ENCODE assay signal across 11 cellular contexts in the genomic region with DNA sequence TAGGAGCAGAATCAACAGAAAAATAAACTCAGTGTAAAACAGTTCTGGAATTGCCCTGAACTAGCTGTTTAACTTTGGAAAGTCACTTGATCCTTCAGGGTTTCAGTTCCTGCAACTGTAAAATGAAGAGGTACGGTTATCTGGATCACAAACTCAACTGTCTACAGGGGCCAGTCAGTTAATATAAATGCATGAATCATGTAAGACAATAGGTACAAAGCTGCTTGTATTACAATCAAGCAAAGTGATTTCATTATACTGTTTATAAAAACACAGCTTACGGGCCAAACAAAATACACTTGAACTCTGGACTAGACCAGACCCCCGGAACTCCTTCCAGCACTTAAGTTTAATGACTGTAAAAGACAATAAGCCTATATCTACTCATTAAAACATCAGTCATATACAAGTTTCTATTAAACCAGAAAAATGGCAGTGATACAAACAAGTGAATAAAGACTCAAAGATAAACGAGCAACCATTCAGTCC.
DNase-seq lines count a peak whose midpoint lies in the region; ATAC-seq, FAIRE-seq and TF ChIP-seq lines count a peak whose summit lies in the region.
"Had no signal": no experiment of that assay in that cellular context is flagged by ENCODE, and none has a peak within 500 bp of the region (broad histone marks: within the 10 kb centered on the region; RNA-seq: fewer than 3 reads in every experiment).

No MANE protein-coding gene starts in this region.

- peaks cover 15% of the 10 kb centered on the region for H3K79me2 ChIP-seq in HepG2 (ENCODE audit: insufficient read depth, low read length)

- H3K4me1 ChIP-seq in mesenchymal stem cell (ENCODE audit: control insufficient read depth, insufficient read depth, low read depth, low read length) (peaks cover 7% of the 10 kb centered on the region), HepG2 (ENCODE audit: insufficient read depth, low read length) (peaks cover 66% of the 10 kb centered on the region)

- peak overlapping the region; percentile 67 for H2AK5ac ChIP-seq in mesenchymal stem cell (ENCODE audit: low read length, severe bottlenecking)

- DNase-seq in A172 (ENCODE audit: low spot score) (peak; percentile 41), M059J (ENCODE audit: low read depth) (peak; percentile 76), chondrocyte (ENCODE audit: low spot score) (no peak), mesenchymal stem cell (peak; percentile 45), HepG2 (ENCODE audit: low spot score) (no peak), SIG-M5 (lab: John Stamatoyannopoulos, UW) (no peak)
- DNase-seq in activated CD8-positive, alpha-beta T cell treated with anti-CD3 and anti-CD28 coated beads, Interleukin-2, amount 10 ng/mL, durations not matched to agents 7 days and 5 days, result no peak
- DNase-seq: activated CD4-positive, alpha-beta T cell treated with anti-CD3 and anti-CD28 coated beads for 4 hours had no signal

- CTCF ChIA-PET in HepG2 (lab: Yijun Ruan, JAX; ENCODE audit: low intra/inter-chr PET ratio, low total read pairs), result no interaction called here
- CTCF ChIA-PET in activated CD8-positive, alpha-beta T cell treated with anti-CD3 and anti-CD28 coated beads, Interleukin-2, amount 10 ng/mL, durations not matched to agents 7 days and 5 days (lab: Charles Lee), result interaction anchor here (1.1 to 1.4 kb wide), 2 partner anchors 12 to 17 kb away, joined by 3 read pairs; no protein-coding TSS in a partner anchor

- H4K20me1 ChIP-seq in HepG2 (ENCODE audit: insufficient read depth, low read length), result peaks cover 2% of the 10 kb centered on the region; the same call in 1 of the 2 replicates

- no peaks in the 10 kb centered on the region for H3K9me3 ChIP-seq in mesenchymal stem cell (ENCODE audit: control insufficient read depth, low read length)
- no peaks in the 10 kb centered on the region for H3K9me3 ChIP-seq in HepG2 (ENCODE audit: low read length)

- H2BK15ac ChIP-seq in mesenchymal stem cell (ENCODE audit: low read depth, poor library complexity, severe bottlenecking), result no peak overlapping the region

- 40% methylated on average over 4 of the region's 4 CpGs for WGBS in mesenchymal stem cell
- 91% methylated on average over 4 of the region's 4 CpGs for WGBS in HepG2 (ENCODE audit: low lambda C conversion rate)

- no peak overlapping the region for H4K91ac ChIP-seq in mesenchymal stem cell (ENCODE audit: low read length)

- no peak overlapping the region for H2BK120ac ChIP-seq in mesenchymal stem cell (ENCODE audit: low read depth, low read length)

- H3K4me2 ChIP-seq in mesenchymal stem cell (ENCODE audit: low read length, poor library complexity, severe bottlenecking) (no peak overlapping the region), HepG2 (ENCODE audit: low read depth, low read length) (no peak overlapping the region)

- H4K8ac ChIP-seq in mesenchymal stem cell (ENCODE audit: low read length), result no peak overlapping the region

- in situ Hi-C loops in HepG2 (cut with HindIII; ENCODE audit: extremely low pct_ligation_motif_present, low pct_unique_long_range_greater_than_20kb), result no loop called here

- H3K79me1 ChIP-seq in mesenchymal stem cell (replicated peaks; ENCODE audit: low read length, poor library complexity, severe bottlenecking), result peaks cover 9% of the 10 kb centered on the region

- H3K27me3 ChIP-seq in mesenchymal stem cell (ENCODE audit: control insufficient read depth in 1 of 2, insufficient read depth in 1 of 2, low read length in 2 of 2) (no peaks in the 10 kb centered on the region), HepG2 (ENCODE audit: control insufficient read depth in 1 of 2, insufficient read depth in 2 of 2, low read length in 2 of 2) (no peaks in the 10 kb centered on the region)

- TF ChIP-seq CTCF in chondrocyte (IDR thresholded peaks at IDR 0.05) (no peak), HepG2 (CRISPR knock-in tag; IDR thresholded peaks at IDR 0.05) (no peak)

- no peak overlapping the region for H3K18ac ChIP-seq in mesenchymal stem cell (ENCODE audit: low read depth in 1 of 2, low read length in 2 of 2)

- H3K4me3 Mint-ChIP-seq in chondrocyte (ENCODE audit: unreplicated experiment), result peak overlapping the region; percentile 20
- no peak overlapping the region for H3K4me3 Mint-ChIP-seq in activated CD8-positive, alpha-beta T cell treated with anti-CD3 and anti-CD28 coated beads, Interleukin-2, amount 10 ng/mL, durations not matched to agents 7 days and 5 days
- H3K4me3 Mint-ChIP-seq: activated naive CD4-positive, alpha-beta T cell treated with anti-CD3 and anti-CD28 coated beads, Interleukin-2, amount 50 U/mL, for 24 hours; natural killer cell treated with Interleukin-12 subunit alpha and Interleukin-12 subunit beta and Interleukin-15 and Interleukin-18, amount 100 ng/mL, for 72 hours had no signal

- no peak overlapping the region for H2BK5ac ChIP-seq in mesenchymal stem cell (ENCODE audit: low read depth, low read length, poor library complexity, severe bottlenecking)

- BruUV-seq in HepG2 (replicated peaks; lab: Mats Ljungman, UMichigan), result no TSS peak

- no peak overlapping the region for H3K14ac ChIP-seq in mesenchymal stem cell (ENCODE audit: low read length in 2 of 2)

- POLR2A ChIA-PET in HepG2 (lab: Yijun Ruan, JAX), result interaction anchor here (1.5 kb wide), 1 partner anchor 61 kb away, joined by 3 read pairs; no protein-coding TSS in a partner anchor
- POLR2A ChIA-PET in activated CD8-positive, alpha-beta T cell treated with anti-CD3 and anti-CD28 coated beads, Interleukin-2, amount 10 ng/mL, durations not matched to agents 7 days and 5 days (lab: Charles Lee), result no interaction called here

- H3K9me3 Mint-ChIP-seq in chondrocyte (ENCODE audit: low read depth), result no peaks in the 10 kb centered on the region
- no peaks in the 10 kb centered on the region for H3K9me3 Mint-ChIP-seq in activated CD8-positive, alpha-beta T cell treated with anti-CD3 and anti-CD28 coated beads, Interleukin-2, amount 10 ng/mL, durations not matched to agents 7 days and 5 days (ENCODE audit: insufficient read depth)
- H3K9me3 Mint-ChIP-seq: activated naive CD4-positive, alpha-beta T cell treated with anti-CD3 and anti-CD28 coated beads, Interleukin-2, amount 50 U/mL, for 24 hours; natural killer cell treated with Interleukin-12 subunit alpha and Interleukin-12 subunit beta and Interleukin-15 and Interleukin-18, amount 100 ng/mL, for 72 hours had no signal

- H2AFZ ChIP-seq in mesenchymal stem cell (ENCODE audit: low read depth, low read length) (no peak overlapping the region), HepG2 (ENCODE audit: low read length) (no peak overlapping the region)

- H3K36me3 Mint-ChIP-seq in chondrocyte (ENCODE audit: low read depth), result no peaks in the 10 kb centered on the region
- no peaks in the 10 kb centered on the region for H3K36me3 Mint-ChIP-seq in activated CD8-positive, alpha-beta T cell treated with anti-CD3 and anti-CD28 coated beads, Interleukin-2, amount 10 ng/mL, durations not matched to agents 7 days and 5 days (ENCODE audit: low read depth)

- ATAC-seq in HepG2 (no peak), GM21723 (IDR thresholded peaks at IDR 0.05; ENCODE audit: unreplicated experiment) (no peak)
- ATAC-seq in activated CD8-positive, alpha-beta T cell treated with anti-CD3 and anti-CD28 coated beads, Interleukin-2, amount 10 ng/mL, durations not matched to agents 7 days and 5 days, result no peak
- ATAC-seq: natural killer cell treated with Interleukin-12 subunit alpha and Interleukin-12 subunit beta and Interleukin-15 and Interleukin-18, amount 100 ng/mL, for 72 hours had no signal

- no peak overlapping the region for H2BK12ac ChIP-seq in mesenchymal stem cell (ENCODE audit: low read length in 2 of 2)

- H3K4me1 Mint-ChIP-seq in chondrocyte (ENCODE audit: low read depth), result peaks cover 81% of the 10 kb centered on the region
- H3K4me1 Mint-ChIP-seq in activated CD8-positive, alpha-beta T cell treated with anti-CD3 and anti-CD28 coated beads, Interleukin-2, amount 10 ng/mL, durations not matched to agents 7 days and 5 days (ENCODE audit: low read depth), result peaks cover 31% of the 10 kb centered on the region

- H3K4me3 ChIP-seq in mesenchymal stem cell (ENCODE audit: insufficient read depth in 1 of 2, low read depth in 1 of 2, low read length in 2 of 2) (no peak overlapping the region), HepG2 (replicated peaks in 1 of 3; ENCODE audit: insufficient read depth in 1 of 3, low read depth in 2 of 3, low read length in 3 of 3) (no peak overlapping the region)

- intact Hi-C loops in HepG2 (cut with micrococcal nuclease; ENCODE audit: unreplicated experiment), result loop anchor here (2.0 kb wide), 1 partner anchor 50 kb away; no protein-coding TSS in a partner anchor

- H3K27ac ChIP-seq in mesenchymal stem cell (ENCODE audit: low read length, poor library complexity, severe bottlenecking) (no peak overlapping the region), HepG2 (ENCODE audit: extremely low read length, insufficient read depth, low read length) (no peak overlapping the region)

- no peak overlapping the region for H3K4ac ChIP-seq in mesenchymal stem cell (ENCODE audit: low read depth in 1 of 2, low read length in 2 of 2)

- no peak for TF ChIP-seq RAD21 in HepG2 (CRISPR knock-in tag; IDR thresholded peaks at IDR 0.05)

- TF ChIP-seq EP300 in HepG2 (IDR thresholded peaks at IDR 0.05; ENCODE audit: low read depth in 2 of 2, low read length in 2 of 2) (no peak), HepG2 (CRISPR knock-in tag; IDR thresholded peaks at IDR 0.05; ENCODE audit: borderline replicate concordance) (no peak)

- FAIRE-seq in HepG2 (lab: Jason Lieb, UNC), result no peak

- H3K27me3 Mint-ChIP-seq in chondrocyte (ENCODE audit: low read depth), result no peaks in the 10 kb centered on the region
- no peaks in the 10 kb centered on the region for H3K27me3 Mint-ChIP-seq in activated CD8-positive, alpha-beta T cell treated with anti-CD3 and anti-CD28 coated beads, Interleukin-2, amount 10 ng/mL, durations not matched to agents 7 days and 5 days (ENCODE audit: low read depth)
- H3K27me3 Mint-ChIP-seq: activated naive CD4-positive, alpha-beta T cell treated with anti-CD3 and anti-CD28 coated beads, Interleukin-2, amount 50 U/mL, for 24 hours; natural killer cell treated with Interleukin-12 subunit alpha and Interleukin-12 subunit beta and Interleukin-15 and Interleukin-18, amount 100 ng/mL, for 72 hours had no signal

- H3K36me3 ChIP-seq in mesenchymal stem cell (ENCODE audit: control insufficient read depth in 1 of 2, insufficient read depth in 2 of 2, low read depth in 1 of 2, low read length in 2 of 2) (no peaks in the 10 kb centered on the region), HepG2 (replicated peaks in 1 of 2; ENCODE audit: control insufficient read depth in 1 of 2, insufficient read depth in 2 of 2, low read length in 2 of 2) (no peaks in the 10 kb centered on the region)

- H3K23ac ChIP-seq in mesenchymal stem cell (ENCODE audit: low read length in 2 of 2), result no peak overlapping the region

- no peak overlapping the region for H3K9ac ChIP-seq in mesenchymal stem cell (ENCODE audit: low read length)
- H3K9ac ChIP-seq in HepG2 (ENCODE audit: insufficient read depth, low read depth, low read length), result no peak overlapping the region

- no peak for TF ChIP-seq POLR2A in HepG2 (IDR thresholded peaks at IDR 0.05; ENCODE audit: insufficient read depth in 1 of 2, low read depth in 2 of 2, low read length in 2 of 2)

- H3K27ac Mint-ChIP-seq in chondrocyte (ENCODE audit: unreplicated experiment), result peak overlapping the region; percentile 93
- H3K27ac Mint-ChIP-seq in activated CD8-positive, alpha-beta T cell treated with anti-CD3 and anti-CD28 coated beads, Interleukin-2, amount 10 ng/mL, durations not matched to agents 7 days and 5 days, result no peak overlapping the region
- H3K27ac Mint-ChIP-seq: natural killer cell treated with Interleukin-12 subunit alpha and Interleukin-12 subunit beta and Interleukin-15 and Interleukin-18, amount 100 ng/mL, for 72 hours had no signal

Comparison
In these comparisons a context has a peak if more than half of its experiments do, and no peak if none do; other contexts are left out.
1. DNase-seq: peak in A172 (single experiment), M059J (single experiment) and mesenchymal stem cell (single experiment); none in chondrocyte (single experiment), HepG2 (single experiment), activated CD8-positive, alpha-beta T cell treated with anti-CD3 and anti-CD28 coated beads, Interleukin-2, amount 10 ng/mL, durations not matched to agents 7 days and 5 days (single experiment) and SIG-M5 (single experiment).